8 cellular contexts compared by ENCODE assay signal in genomic region chr2:128027801-128028667, GRCh38. TPM values are rescaled to one million over a fixed set of nuclear protein-coding genes. Genes with fewer than 3 reads are reported as not detected.
DNase-seq lines count a peak whose midpoint lies in the region; ATAC-seq and TF ChIP-seq lines count a peak whose summit lies in the region.

SAP130 (minus strand) TSS chr2:128028059; CDS start chr2:128026292, 1,767 bp downstream.

- POLR2A ChIA-PET in activated CD8-positive, alpha-beta T cell treated with anti-CD3 and anti-CD28 coated beads, Interleukin-2, amount 10 ng/mL, durations not matched to agents 7 days and 5 days (lab: Charles Lee), result interaction anchor here (0.5 to 2.7 kb wide), 12 partner anchors 8 to 639 kb away, joined by 3 to 54 read pairs (median 3); partner anchors contain the start of gene UGGT1

- ATAC-seq in activated CD8-positive, alpha-beta T cell treated with anti-CD3 and anti-CD28 coated beads, Interleukin-2, amount 10 ng/mL, durations not matched to agents 7 days and 5 days, result peak; percentile 77
- ATAC-seq in lower lobe of right lung, result peak; percentile 96 to 97

- H3K9me3 ChIP-seq in ectodermal cell (ENCODE audit: control insufficient read depth, low read length) (peaks cover 2% of the 10 kb centered on the region), lower lobe of right lung (no peaks in the 10 kb centered on the region)

- CTCF ChIA-PET in activated CD8-positive, alpha-beta T cell treated with anti-CD3 and anti-CD28 coated beads, Interleukin-2, amount 10 ng/mL, durations not matched to agents 7 days and 5 days (lab: Charles Lee), result interaction anchor here (1.2 to 1.3 kb wide), 2 partner anchors 61 to 107 kb away, joined by 3 to 4 read pairs; no protein-coding TSS in a partner anchor

- H3K4me1 ChIP-seq in ectodermal cell (ENCODE audit: control insufficient read depth, insufficient read depth, low read length) (peaks cover 5% of the 10 kb centered on the region), lower lobe of right lung (peaks cover 15% of the 10 kb centered on the region)

- H3K27ac ChIP-seq in ectodermal cell (ENCODE audit: insufficient read depth, low read depth, low read length, poor library complexity, severe bottlenecking), result peak within 1 kb of the TSS; percentile 79
- H3K27ac ChIP-seq in lower lobe of right lung, result peak within 1 kb of the TSS; percentile 94

- intact Hi-C loops in lower lobe of right lung (cut with DNase I), result no loop called here

- peaks cover 7% of the 10 kb centered on the region for H3K36me3 Mint-ChIP-seq in activated CD8-positive, alpha-beta T cell treated with anti-CD3 and anti-CD28 coated beads, Interleukin-2, amount 10 ng/mL, durations not matched to agents 7 days and 5 days (ENCODE audit: low read depth)

- H3K36me3 ChIP-seq in ectodermal cell (ENCODE audit: control insufficient read depth, insufficient read depth, low read length) (no peaks in the 10 kb centered on the region), lower lobe of right lung (no peaks in the 10 kb centered on the region)

- H3K27me3 ChIP-seq in ectodermal cell (ENCODE audit: control insufficient read depth, insufficient read depth, low read length, poor library complexity, severe bottlenecking) (peaks cover 18% of the 10 kb centered on the region), lower lobe of right lung (ENCODE audit: low read depth) (no peaks in the 10 kb centered on the region)

- WGBS in ectodermal cell, 2 experiments, result 0% methylated on average over 106 of the region's 106 CpGs

- peak within 1 kb of the TSS; percentile 97 for H3K4me3 Mint-ChIP-seq in activated CD8-positive, alpha-beta T cell treated with anti-CD3 and anti-CD28 coated beads, Interleukin-2, amount 10 ng/mL, durations not matched to agents 7 days and 5 days

- H3K4me3 ChIP-seq in ectodermal cell (ENCODE audit: insufficient read depth, low read depth, low read length), result peak within 1 kb of the TSS; percentile 88
- H3K4me3 ChIP-seq in lower lobe of right lung, result peak within 1 kb of the TSS; percentile 97

- peak within 1 kb of the TSS; percentile 93 for H3K27ac Mint-ChIP-seq in activated CD8-positive, alpha-beta T cell treated with anti-CD3 and anti-CD28 coated beads, Interleukin-2, amount 10 ng/mL, durations not matched to agents 7 days and 5 days

- TF ChIP-seq CTCF in GM20000 (IDR thresholded peaks at IDR 0.05; ENCODE audit: extremely low read depth, missing control alignments) (no peak), lower lobe of right lung (IDR thresholded peaks at IDR 0.05) (no peak)

- peaks cover 19% of the 10 kb centered on the region for H3K4me1 Mint-ChIP-seq in activated CD8-positive, alpha-beta T cell treated with anti-CD3 and anti-CD28 coated beads, Interleukin-2, amount 10 ng/mL, durations not matched to agents 7 days and 5 days (ENCODE audit: low read depth)

- peaks cover 5% of the 10 kb centered on the region for H3K27me3 Mint-ChIP-seq in activated CD8-positive, alpha-beta T cell treated with anti-CD3 and anti-CD28 coated beads, Interleukin-2, amount 10 ng/mL, durations not matched to agents 7 days and 5 days (ENCODE audit: low read depth)

- H3K9me3 Mint-ChIP-seq in activated CD8-positive, alpha-beta T cell treated with anti-CD3 and anti-CD28 coated beads, Interleukin-2, amount 10 ng/mL, durations not matched to agents 7 days and 5 days (ENCODE audit: insufficient read depth), result peaks cover 5% of the 10 kb centered on the region

- DNase-seq in COLO829 (ENCODE audit: low spot score) (peak; percentile 94), GM20000 (ENCODE audit: low spot score) (peak; percentile 99), HS-5 (ENCODE audit: low read depth) (peak; percentile 59), NK-92 (lab: John Stamatoyannopoulos, UW; ENCODE audit: unreplicated experiment) (peak; percentile 79), lower lobe of right lung (peak; percentile 99)
- peak; percentile 99 for DNase-seq in activated CD8-positive, alpha-beta T cell treated with anti-CD3 and anti-CD28 coated beads, Interleukin-2, amount 10 ng/mL, durations not matched to agents 7 days and 5 days
- DNase-seq in stimulated activated CD4-positive, alpha-beta T cell treated with anti-CD3 and anti-CD28 coated beads, TNF-alpha, amount 100 ng/mL, for 1 hour (ENCODE audit: low read depth in 3 of 3, low spot score in 1 of 3), result peak; percentile 93 to 96 (median 93)

RNA-seq across cellular contexts. Expression of gene SAP130, which starts in this region (rescaled TPM):
- total RNA-seq in activated CD8-positive, alpha-beta T cell treated with anti-CD3 and anti-CD28 coated beads, Interleukin-2, amount 10 ng/mL, durations not matched to agents 7 days and 5 days, result 10 to 100 TPM; 37.8 to 39.2 TPM
- 54.3 TPM for polyA plus RNA-seq in ectodermal cell (2013, experiment 1 of 4)
- polyA plus RNA-seq in ectodermal cell (2013, experiment 2 of 4), result 56.1 TPM
- 42.2 TPM for polyA plus RNA-seq in ectodermal cell (2013, experiment 3 of 4)
- polyA plus RNA-seq in ectodermal cell (2013, experiment 4 of 4), result 46.3 TPM
- total RNA-seq in lower lobe of right lung, result 20.1 TPM

Comparison
In these comparisons a context has a peak if more than half of its experiments do, and no peak if none do; other contexts are left out.
1. Peak in every context shown above with its lines: DNase-seq, ATAC-seq, H3K4me3 ChIP-seq and H3K27ac ChIP-seq.